22 cellular contexts compared by ENCODE assay signal in genomic region chr5:150271296-150271692, GRCh38. TPM values are rescaled to one million over a fixed set of nuclear protein-coding genes. Genes with fewer than 3 reads are reported as not detected.
"Had no signal": no experiment of that assay in that cellular context is flagged by ENCODE, and none has a peak within 500 bp of the region (broad histone marks: within the 10 kb centered on the region; RNA-seq: fewer than 3 reads in every experiment).

No MANE protein-coding gene starts in this region.

- H3K4me3 Mint-ChIP-seq: dendritic cell treated with granulocyte-macrophage colony-stimulating factor and Interleukin-4, amounts not matched to agents 40 ng/mL and 50 ng/mL, for 4 days; immature natural killer cell; memory B cell; mesothelial cell of epicardium; natural killer cell; neural progenitor cell had no signal

- H3K36me3 Mint-ChIP-seq: immature natural killer cell, memory B cell, mesothelial cell of epicardium, natural killer cell, neural progenitor cell had no signal

- H3K27ac Mint-ChIP-seq: dendritic cell treated with granulocyte-macrophage colony-stimulating factor and Interleukin-4, amounts not matched to agents 40 ng/mL and 50 ng/mL, for 4 days; immature natural killer cell; memory B cell; mesothelial cell of epicardium; natural killer cell had no signal

- H3K4me3 ChIP-seq: esophagus squamous epithelium, left lung, lower lobe of right lung, neural progenitor cell, pancreas, prostate gland, skin epidermis, stomach had no signal

- DNase-seq: esophagus squamous epithelium; foreskin fibroblast; immature natural killer cell; left lung; lower lobe of right lung; natural killer cell; occipital lobe; stimulated activated CD4-positive, alpha-beta T cell treated with anti-CD3 and anti-CD28 coated beads, Interleukin-2, amount 100 ng/mL, for 24 hours; stimulated activated CD4-positive, alpha-beta T cell treated with anti-CD3 and anti-CD28 coated beads, Interleukin-4, amount 100 ng/mL, for 4 hours; stimulated activated naive CD4-positive, alpha-beta T cell; stomach; trophoblast cell had no signal

- H3K9me3 Mint-ChIP-seq: dendritic cell treated with granulocyte-macrophage colony-stimulating factor and Interleukin-4, amounts not matched to agents 40 ng/mL and 50 ng/mL, for 4 days; immature natural killer cell; memory B cell; mesothelial cell of epicardium; natural killer cell; neural progenitor cell had no signal

- FAIRE-seq: keratinocyte, pancreas had no signal

- H3K27ac ChIP-seq: esophagus squamous epithelium, left lung, lower lobe of right lung, neural progenitor cell, prostate gland, skin epidermis, stomach had no signal

- H3K9me3 ChIP-seq: esophagus squamous epithelium, left lung, lower lobe of right lung, pancreas, prostate gland, stomach had no signal

- ATAC-seq: left lung, lower lobe of right lung, natural killer cell, sciatic nerve had no signal

- H3K4me1 ChIP-seq: left lung, lower lobe of right lung, prostate gland had no signal

- H3K27me3 ChIP-seq: esophagus squamous epithelium, left lung, neural progenitor cell, pancreas had no signal

- H3K27me3 Mint-ChIP-seq: dendritic cell treated with granulocyte-macrophage colony-stimulating factor and Interleukin-4, amounts not matched to agents 40 ng/mL and 50 ng/mL, for 4 days had no signal

- H3K4me1 Mint-ChIP-seq: immature natural killer cell, memory B cell, natural killer cell had no signal

RNA-seq across cellular contexts. Expression of gene CAMK2A, which starts 18.3 kb away (rescaled TPM):
- total RNA-seq: epithelial cell of proximal tubule had no signal
- polyA plus RNA-seq: immature natural killer cell had no signal

RNA-seq across cellular contexts. Expression of gene ARSI, which starts 31.4 kb away (rescaled TPM):
- polyA plus RNA-seq: immature natural killer cell, pancreas had no signal
